14 cellular contexts compared by ENCODE assay signal in the genomic region with DNA sequence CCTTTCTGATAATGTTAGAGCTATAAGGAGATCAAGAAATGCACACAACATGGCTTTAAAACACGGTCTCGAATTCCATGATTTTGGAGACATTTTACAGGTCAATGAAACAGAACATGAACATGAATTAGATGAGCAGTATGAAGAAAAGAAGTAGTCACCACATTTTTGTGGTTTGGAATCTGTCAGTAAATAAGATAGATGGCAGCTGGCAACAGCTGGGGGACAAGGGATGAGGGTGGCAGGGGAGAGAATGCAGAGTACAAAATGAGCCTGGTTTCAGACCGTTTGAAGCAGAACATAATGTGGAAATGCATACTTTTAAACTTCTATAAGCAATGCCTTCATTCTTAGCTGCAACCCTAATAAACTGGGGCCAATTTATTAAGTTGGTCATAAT.
DNase-seq lines count a peak whose midpoint lies in the region; ATAC-seq and TF ChIP-seq lines count a peak whose summit lies in the region.
"Had no signal": no experiment of that assay in that cellular context is flagged by ENCODE, and none has a peak within 500 bp of the region (broad histone marks: within the 10 kb centered on the region; RNA-seq: fewer than 3 reads in every experiment).

No MANE protein-coding gene starts in this region.

- DNase-seq in GM04503 (ENCODE audit: low read depth) (peak; percentile 39), HT1080 (ENCODE audit: low read depth) (peak; percentile 66), astrocyte of the cerebellum (ENCODE audit: low read depth) (peak; percentile 37), myocyte (ENCODE audit: low read depth) (peak; percentile 82), SHP77 (lab: John Stamatoyannopoulos, UW) (no peak)
- DNase-seq: activated CD8-positive, alpha-beta T cell treated with anti-CD3 and anti-CD28 coated beads, Interleukin-2, amount 10 ng/mL, durations not matched to agents 7 days and 5 days; activated naive CD8-positive, alpha-beta T cell treated with anti-CD3 and anti-CD28 coated beads, Interleukin-2, amount 10 ng/mL, durations not matched to agents 7 days and 5 days; left colon; NCI-H2171 treated with DMSO at 0.1 percent for 48 hours; SHP77 treated with DMSO at 0.1 percent for 48 hours; upper lobe of left lung had no signal

- H3K4me3 ChIP-seq in astrocyte of the cerebellum (ENCODE audit: low read depth, low read length): no peak overlapping the region
- H3K4me3 ChIP-seq: upper lobe of left lung had no signal

- in situ Hi-C loops in astrocyte of the cerebellum (cut with HindIII; ENCODE audit: low sequenced_read_pairs): no loop called here

- no peak for TF ChIP-seq POLR2A in GM18505 (IDR thresholded peaks at IDR 0.05; ENCODE audit: borderline replicate concordance, extremely low read depth, insufficient read depth, insufficient read length)

- no peak for TF ChIP-seq CTCF in astrocyte of the cerebellum (IDR thresholded peaks at IDR 0.05; ENCODE audit: low read depth, low read length, missing control alignments)

- no peak for ATAC-seq in GM18519 (IDR thresholded peaks at IDR 0.05; ENCODE audit: low FRiP score, unreplicated experiment)
- ATAC-seq in GM18505 (IDR thresholded peaks at IDR 0.05; ENCODE audit: unreplicated experiment): no peak
- ATAC-seq in HG03280 (IDR thresholded peaks at IDR 0.05; ENCODE audit: unreplicated experiment): no peak
- ATAC-seq: activated CD8-positive, alpha-beta T cell treated with anti-CD3 and anti-CD28 coated beads, Interleukin-2, amount 10 ng/mL, durations not matched to agents 7 days and 5 days; left colon had no signal

Comparison
In these comparisons a context has a peak if more than half of its experiments do, and no peak if none do; other contexts are left out.
1. DNase-seq: peak in GM04503 (single experiment), HT1080 (single experiment), astrocyte of the cerebellum (single experiment) and myocyte (single experiment); none in SHP77 (0 of 2).